In the genomic region with DNA sequence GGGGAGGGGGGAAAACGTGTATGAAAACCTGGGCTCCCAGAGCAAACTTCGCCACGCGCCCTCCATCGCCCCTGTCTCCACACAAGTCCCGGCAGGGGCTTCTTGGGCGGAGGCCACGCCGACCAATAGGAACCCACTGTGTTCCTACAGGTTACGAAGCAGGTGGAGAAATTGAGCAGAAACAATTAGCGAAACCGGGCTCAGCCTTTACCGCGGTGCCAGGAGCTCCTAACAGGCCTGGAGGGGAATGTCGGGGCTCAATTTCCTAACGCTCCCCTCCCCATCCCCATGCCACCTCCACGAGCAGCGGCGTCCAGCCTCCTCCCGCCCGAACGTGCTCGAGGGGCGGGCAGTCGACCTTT, we compare ENCODE assay signal across 8 cellular contexts. TPM values are rescaled to one million over a fixed set of nuclear protein-coding genes. Genes with fewer than 3 reads are reported as not detected.
DNase-seq lines count a peak whose midpoint lies in the region; ATAC-seq, FAIRE-seq and TF ChIP-seq lines count a peak whose summit lies in the region.

No MANE protein-coding gene starts in this region.

- H3K4me2 ChIP-seq in mammary epithelial cell (ENCODE audit: insufficient read depth, low read depth, low read length) = peak overlapping the region; percentile 96

- H3K9me3 Mint-ChIP-seq in natural killer cell = no peaks in the 10 kb centered on the region

- CTCF ChIA-PET in AG04449 (lab: Yijun Ruan, JAX) (interaction anchor here (0.9 to 1.6 kb wide), 3 partner anchors 217 to 314 kb away, joined by 3 to 6 read pairs (median 5); no protein-coding TSS in a partner anchor), mammary epithelial cell (lab: Charles Lee; ENCODE audit: low non-redundant PET) (no interaction called here)

- H3K4me3 Mint-ChIP-seq in natural killer cell = peak overlapping the region; percentile 89

- H3K27me3 Mint-ChIP-seq in natural killer cell (ENCODE audit: low read depth in 2 of 2) = peaks cover 34 to 41% of the 10 kb centered on the region in 2 donors

- peaks cover 9% of the 10 kb centered on the region for H3K36me3 Mint-ChIP-seq in natural killer cell

- no peak for DNase-seq in AG04449 (ENCODE audit: low read depth, low spot score)
- peak; percentile 57 for DNase-seq in NCI-H1092 treated with DMSO at 0.1 percent for 48 hours (lab: John Stamatoyannopoulos, UW)
- no peak for DNase-seq in mammary epithelial cell
- no peak for DNase-seq in natural killer cell
- no peak for DNase-seq in GM19239 (ENCODE audit: insufficient read length, low spot score)
- DNase-seq in SW480 (ENCODE audit: low spot score) = no peak
- DNase-seq in GM13976 (ENCODE audit: low spot score) = no peak

- H3K4me3 ChIP-seq in AG04449 (ENCODE audit: low read depth, low read length) (peak overlapping the region; percentile 75), mammary epithelial cell (replicated peaks in 1 of 3; ENCODE audit: insufficient read depth in 1 of 3, low read depth in 2 of 3, low read length in 3 of 3) (no peak overlapping the region)

- FAIRE-seq in GM19239 (lab: Jason Lieb, UNC) = no peak

- H3K4me1 Mint-ChIP-seq in natural killer cell = peaks cover 17 to 43% of the 10 kb centered on the region in 2 donors

- no peak overlapping the region for H3K27ac ChIP-seq in mammary epithelial cell (ENCODE audit: insufficient read depth, low read depth, low read length)

- intact Hi-C loops in mammary epithelial cell (cut with micrococcal nuclease) (no loop called here), natural killer cell (cut with micrococcal nuclease) (no loop called here)

- H3K27ac Mint-ChIP-seq in natural killer cell = no peak overlapping the region

- peaks cover 27% of the 10 kb centered on the region for H3K27me3 ChIP-seq in mammary epithelial cell (ENCODE audit: insufficient read depth, low read length)

- BruUV-seq in mammary epithelial cell (replicated peaks; lab: Mats Ljungman, UMichigan) = no TSS peak

- H3K9ac ChIP-seq in mammary epithelial cell (ENCODE audit: insufficient read depth, low read length) = no peak overlapping the region

- H3K79me2 ChIP-seq in mammary epithelial cell (ENCODE audit: insufficient read depth, low read length) = no peaks in the 10 kb centered on the region

- ATAC-seq in natural killer cell (no peak), HG03342 (IDR thresholded peaks at IDR 0.05; ENCODE audit: unreplicated experiment) (no peak)

- no peaks in the 10 kb centered on the region for H3K36me3 ChIP-seq in mammary epithelial cell (ENCODE audit: insufficient read depth, low read length)

- H3K9me3 ChIP-seq in mammary epithelial cell (replicated peaks; ENCODE audit: insufficient read depth, low read length) = no peaks in the 10 kb centered on the region

- no peaks in the 10 kb centered on the region for H4K20me1 ChIP-seq in mammary epithelial cell (ENCODE audit: insufficient read depth, low read length)

- dilution Hi-C loops in mammary epithelial cell (cut with HindIII; ENCODE audit: low sequenced_read_pairs) = no loop called here

- H2AFZ ChIP-seq in mammary epithelial cell (ENCODE audit: low read depth, low read length) = no peak overlapping the region

- peaks cover 43% of the 10 kb centered on the region for H3K4me1 ChIP-seq in mammary epithelial cell (ENCODE audit: insufficient read depth, low read length)

- POLR2A ChIA-PET in AG04449 (lab: Yijun Ruan, JAX) = no interaction called here

- in situ Hi-C loops in mammary epithelial cell (cut with MboI; ENCODE audit: low sequenced_read_pairs in 2 of 2) = no loop called here
- in situ Hi-C loops in GM13976 (cut with MboI; ENCODE audit: low sequenced_read_pairs, unreplicated experiment) = no loop called here

- WGBS in mammary epithelial cell (ENCODE audit: low coverage, missing lambda C conversion rate) = 19% methylated on average over 19 of the region's 25 CpGs

- no peak for TF ChIP-seq CTCF in AG04449 (IDR thresholded peaks at IDR 0.05; ENCODE audit: insufficient read depth, low read length, missing control alignments)
- no peak for TF ChIP-seq CTCF in mammary epithelial cell (conservative IDR thresholded peaks at IDR 0.05 in 1 of 2, IDR thresholded peaks at IDR 0.05 in 1 of 2; ENCODE audit: extremely low read depth in 1 of 2, insufficient read depth in 1 of 2, low read depth in 1 of 2, low read length in 2 of 2)
- TF ChIP-seq CTCF in natural killer cell (IDR thresholded peaks at IDR 0.05) = no peak
- TF ChIP-seq CTCF in GM13976 (IDR thresholded peaks at IDR 0.05; ENCODE audit: borderline replicate concordance, control extremely low read depth, extremely low read depth, insufficient read depth, missing control alignments) = no peak

RNA-seq across cellular contexts. Expression of a gene that starts 0.6 kb away (rescaled TPM):
- total RNA-seq in mammary epithelial cell = under 1 TPM in 1 of 2 donors, not detected in 1; 0.83 TPM
- not detected for polyA plus RNA-seq in mammary epithelial cell
- not detected for polyA minus RNA-seq in mammary epithelial cell
- 1 to 10 TPM; 2.0 to 6.6 (median 3.2) TPM for total RNA-seq in natural killer cell
